ENCODE assay signal across 2 cellular contexts in genomic region chr14:96094211-96094610, GRCh38.
TF ChIP-seq lines count a peak whose summit lies in the region.

No MANE protein-coding gene starts in this region.

TF ChIP-seq in A549, 52 proteins besides CTCF, POLR2A, EP300 and RAD21 (continued from another document):
- TF ChIP-seq, protein P1, sequence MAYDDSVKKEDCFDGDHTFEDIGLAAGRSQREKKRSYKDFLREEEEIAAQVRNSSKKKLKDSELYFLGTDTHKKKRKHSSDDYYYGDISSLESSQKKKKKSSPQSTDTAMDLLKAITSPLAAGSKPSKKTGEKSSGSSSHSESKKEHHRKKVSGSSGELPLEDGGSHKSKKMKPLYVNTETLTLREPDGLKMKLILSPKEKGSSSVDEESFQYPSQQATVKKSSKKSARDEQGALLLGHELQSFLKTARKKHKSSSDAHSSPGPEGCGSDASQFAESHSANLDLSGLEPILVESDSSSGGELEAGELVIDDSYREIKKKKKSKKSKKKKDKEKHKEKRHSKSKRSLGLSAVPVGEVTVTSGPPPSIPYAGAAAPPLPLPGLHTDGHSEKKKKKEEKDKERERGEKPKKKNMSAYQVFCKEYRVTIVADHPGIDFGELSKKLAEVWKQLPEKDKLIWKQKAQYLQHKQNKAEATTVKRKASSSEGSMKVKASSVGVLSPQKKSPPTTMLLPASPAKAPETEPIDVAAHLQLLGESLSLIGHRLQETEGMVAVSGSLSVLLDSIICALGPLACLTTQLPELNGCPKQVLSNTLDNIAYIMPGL (CRISPR knock-in tag; IDR thresholded peaks at IDR 0.05; ENCODE audit: borderline replicate concordance): no peak
- TF ChIP-seq ESRRA (IDR thresholded peaks at IDR 0.05; ENCODE audit: borderline replicate concordance, low read length) (no peak), MYC (IDR thresholded peaks at IDR 0.05; ENCODE audit: borderline replicate concordance, low read length) (no peak), NR3C1 (IDR thresholded peaks at IDR 0.05) (no peak)

TF ChIP-seq in GM23338, 12 proteins besides CTCF, POLR2A, EP300 and RAD21 (continued from another document):
- no peak for TF ChIP-seq REST (IDR thresholded peaks at IDR 0.05; ENCODE audit: unreplicated experiment)
- TF ChIP-seq, protein P2, sequence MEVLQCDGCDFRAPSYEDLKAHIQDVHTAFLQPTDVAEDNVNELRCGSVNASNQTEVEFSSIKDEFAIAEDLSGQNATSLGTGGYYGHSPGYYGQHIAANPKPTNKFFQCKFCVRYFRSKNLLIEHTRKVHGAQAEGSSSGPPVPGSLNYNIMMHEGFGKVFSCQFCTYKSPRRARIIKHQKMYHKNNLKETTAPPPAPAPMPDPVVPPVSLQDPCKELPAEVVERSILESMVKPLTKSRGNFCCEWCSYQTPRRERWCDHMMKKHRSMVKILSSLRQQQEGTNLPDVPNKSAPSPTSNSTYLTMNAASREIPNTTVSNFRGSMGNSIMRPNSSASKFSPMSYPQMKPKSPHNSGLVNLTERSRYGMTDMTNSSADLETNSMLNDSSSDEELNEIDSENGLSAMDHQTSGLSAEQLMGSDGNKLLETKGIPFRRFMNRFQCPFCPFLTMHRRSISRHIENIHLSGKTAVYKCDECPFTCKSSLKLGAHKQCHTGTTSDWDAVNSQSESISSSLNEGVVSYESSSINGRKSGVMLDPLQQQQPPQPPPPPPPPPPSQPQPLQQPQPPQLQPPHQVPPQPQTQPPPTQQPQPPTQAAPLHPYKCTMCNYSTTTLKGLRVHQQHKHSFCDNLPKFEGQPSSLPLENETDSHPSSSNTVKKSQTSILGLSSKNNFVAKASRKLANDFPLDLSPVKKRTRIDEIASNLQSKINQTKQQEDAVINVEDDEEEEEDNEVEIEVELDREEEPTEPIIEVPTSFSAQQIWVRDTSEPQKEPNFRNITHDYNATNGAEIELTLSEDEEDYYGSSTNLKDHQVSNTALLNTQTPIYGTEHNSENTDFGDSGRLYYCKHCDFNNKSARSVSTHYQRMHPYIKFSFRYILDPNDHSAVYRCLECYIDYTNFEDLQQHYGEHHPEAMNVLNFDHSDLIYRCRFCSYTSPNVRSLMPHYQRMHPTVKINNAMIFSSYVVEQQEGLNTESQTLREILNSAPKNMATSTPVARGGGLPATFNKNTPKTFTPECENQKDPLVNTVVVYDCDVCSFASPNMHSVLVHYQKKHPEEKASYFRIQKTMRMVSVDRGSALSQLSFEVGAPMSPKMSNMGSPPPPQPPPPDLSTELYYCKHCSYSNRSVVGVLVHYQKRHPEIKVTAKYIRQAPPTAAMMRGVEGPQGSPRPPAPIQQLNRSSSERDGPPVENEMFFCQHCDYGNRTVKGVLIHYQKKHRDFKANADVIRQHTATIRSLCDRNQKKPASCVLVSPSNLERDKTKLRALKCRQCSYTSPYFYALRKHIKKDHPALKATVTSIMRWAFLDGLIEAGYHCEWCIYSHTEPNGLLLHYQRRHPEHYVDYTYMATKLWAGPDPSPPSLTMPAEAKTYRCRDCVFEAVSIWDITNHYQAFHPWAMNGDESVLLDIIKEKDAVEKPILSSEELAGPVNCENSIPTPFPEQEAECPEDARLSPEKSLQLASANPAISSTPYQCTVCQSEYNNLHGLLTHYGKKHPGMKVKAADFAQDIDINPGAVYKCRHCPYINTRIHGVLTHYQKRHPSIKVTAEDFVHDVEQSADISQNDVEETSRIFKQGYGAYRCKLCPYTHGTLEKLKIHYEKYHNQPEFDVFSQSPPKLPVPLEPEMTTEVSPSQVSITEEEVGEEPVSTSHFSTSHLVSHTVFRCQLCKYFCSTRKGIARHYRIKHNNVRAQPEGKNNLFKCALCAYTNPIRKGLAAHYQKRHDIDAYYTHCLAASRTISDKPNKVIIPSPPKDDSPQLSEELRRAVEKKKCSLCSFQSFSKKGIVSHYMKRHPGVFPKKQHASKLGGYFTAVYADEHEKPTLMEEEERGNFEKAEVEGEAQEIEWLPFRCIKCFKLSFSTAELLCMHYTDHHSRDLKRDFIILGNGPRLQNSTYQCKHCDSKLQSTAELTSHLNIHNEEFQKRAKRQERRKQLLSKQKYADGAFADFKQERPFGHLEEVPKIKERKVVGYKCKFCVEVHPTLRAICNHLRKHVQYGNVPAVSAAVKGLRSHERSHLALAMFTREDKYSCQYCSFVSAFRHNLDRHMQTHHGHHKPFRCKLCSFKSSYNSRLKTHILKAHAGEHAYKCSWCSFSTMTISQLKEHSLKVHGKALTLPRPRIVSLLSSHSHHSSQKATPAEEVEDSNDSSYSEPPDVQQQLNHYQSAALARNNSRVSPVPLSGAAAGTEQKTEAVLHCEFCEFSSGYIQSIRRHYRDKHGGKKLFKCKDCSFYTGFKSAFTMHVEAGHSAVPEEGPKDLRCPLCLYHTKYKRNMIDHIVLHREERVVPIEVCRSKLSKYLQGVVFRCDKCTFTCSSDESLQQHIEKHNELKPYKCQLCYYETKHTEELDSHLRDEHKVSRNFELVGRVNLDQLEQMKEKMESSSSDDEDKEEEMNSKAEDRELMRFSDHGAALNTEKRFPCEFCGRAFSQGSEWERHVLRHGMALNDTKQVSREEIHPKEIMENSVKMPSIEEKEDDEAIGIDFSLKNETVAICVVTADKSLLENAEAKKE (CRISPR knock-in tag; IDR thresholded peaks at IDR 0.05): no peak
- TF ChIP-seq POLR2AphosphoS5 (IDR thresholded peaks at IDR 0.05; ENCODE audit: low read depth): no peak
- no peak for TF ChIP-seq ETS1 (IDR thresholded peaks at IDR 0.05)
- no peak for TF ChIP-seq EZH2phosphoT487 (IDR thresholded peaks at IDR 0.05; ENCODE audit: unreplicated experiment)
- TF ChIP-seq ZNF331 (CRISPR knock-in tag; IDR thresholded peaks at IDR 0.05; ENCODE audit: low read depth): no peak
- TF ChIP-seq JUNB (IDR thresholded peaks at IDR 0.05; ENCODE audit: unreplicated experiment): no peak
TF ChIP-seq in GM23338: peak in this region for 0.
